Comparison of ENCODE assay signal across 37 cellular contexts in genomic region chr2:206774871-206775270, GRCh38. TPM values are rescaled to one million over a fixed set of nuclear protein-coding genes. Genes with fewer than 3 reads are reported as not detected.
"Had no signal": no experiment of that assay in that cellular context is flagged by ENCODE, and none has a peak within 500 bp of the region (broad histone marks: within the 10 kb centered on the region; RNA-seq: fewer than 3 reads in every experiment).

No MANE protein-coding gene starts in this region.

- H3K27me3 Mint-ChIP-seq: activated CD4-positive, alpha-beta memory T cell treated with anti-CD3 and anti-CD28 coated beads, Interleukin-2, amount 10 ng/mL, durations not matched to agents 7 days and 5 days; activated CD4-positive, alpha-beta T cell treated with anti-CD3 and anti-CD28 coated beads, Interleukin-2, amount 10 ng/mL, durations not matched to agents 24 days and 14 days; activated CD8-positive, alpha-beta memory T cell treated with anti-CD3 and anti-CD28 coated beads, Interleukin-2, amount 10 ng/mL, durations not matched to agents 7 days and 5 days; activated naive CD4-positive, alpha-beta T cell treated with anti-CD3 and anti-CD28 coated beads, Interleukin-2, amount 10 ng/mL, durations not matched to agents 7 days and 5 days; activated naive CD8-positive, alpha-beta T cell; activated naive CD8-positive, alpha-beta T cell treated with anti-CD3 and anti-CD28 coated beads, Interleukin-2, amount 10 ng/mL, durations not matched to agents 7 days and 5 days; activated naive CD8-positive, alpha-beta T cell treated with anti-CD3 and anti-CD28 coated beads, Interleukin-2, amount 50 U/mL, for 24 hours had no signal

- H3K4me3 Mint-ChIP-seq: activated CD4-positive, alpha-beta memory T cell treated with anti-CD3 and anti-CD28 coated beads, Interleukin-2, amount 10 ng/mL, durations not matched to agents 7 days and 5 days; activated CD4-positive, alpha-beta T cell treated with anti-CD3 and anti-CD28 coated beads, Interleukin-2, amount 10 ng/mL, durations not matched to agents 24 days and 14 days; activated CD8-positive, alpha-beta memory T cell treated with anti-CD3 and anti-CD28 coated beads, Interleukin-2, amount 10 ng/mL, durations not matched to agents 7 days and 5 days; activated CD8-positive, alpha-beta T cell treated with anti-CD3 and anti-CD28 coated beads, Interleukin-2, amount 10 ng/mL, durations not matched to agents 7 days and 5 days; activated naive CD4-positive, alpha-beta T cell treated with anti-CD3 and anti-CD28 coated beads, Interleukin-2, amount 10 ng/mL, durations not matched to agents 7 days and 5 days; activated naive CD8-positive, alpha-beta T cell; activated naive CD8-positive, alpha-beta T cell treated with anti-CD3 and anti-CD28 coated beads, Interleukin-2, amount 10 ng/mL, durations not matched to agents 7 days and 5 days; activated naive CD8-positive, alpha-beta T cell treated with anti-CD3 and anti-CD28 coated beads, Interleukin-2, amount 50 U/mL, for 24 hours; activated T-cell treated with anti-CD3 and anti-CD28 coated beads, Interleukin-2, amount 50 U/mL, for 4 hours; T-helper 1 cell treated with Interleukin-12 subunit alpha and Interleukin-12 subunit beta and Interleukin-4 antibody, amounts not matched to agents 30 μg/mL and 1 μg/mL, for 36 hours; T-helper 2 cell treated with Interferon-gamma antibody and Interleukin-4, amounts not matched to agents 5 μg/mL and 100 μg/mL, for 36 hours; WTC11 had no signal

- H3K4me1 Mint-ChIP-seq: WTC11 had no signal

- ATAC-seq: activated CD4-positive, CD25-positive, alpha-beta regulatory T cell treated with anti-CD3 and anti-CD28 coated beads, Interleukin-2, amount 50 U/mL, for 24 hours; activated CD8-positive, alpha-beta memory T cell treated with anti-CD3 and anti-CD28 coated beads, Interleukin-2, amount 10 ng/mL, durations not matched to agents 7 days and 5 days; activated CD8-positive, alpha-beta T cell treated with anti-CD3 and anti-CD28 coated beads, Interleukin-2, amount 10 ng/mL, durations not matched to agents 7 days and 5 days; activated naive CD8-positive, alpha-beta T cell treated with anti-CD3 and anti-CD28 coated beads, Interleukin-2, amount 50 U/mL, for 24 hours; activated T-cell treated with anti-CD3 and anti-CD28 coated beads, Interleukin-2, amount 50 U/mL, for 4 hours; body of pancreas; WTC11 had no signal

- H3K27ac Mint-ChIP-seq: activated CD4-positive, alpha-beta memory T cell treated with anti-CD3 and anti-CD28 coated beads, Interleukin-2, amount 10 ng/mL, durations not matched to agents 7 days and 5 days; activated CD4-positive, alpha-beta T cell treated with anti-CD3 and anti-CD28 coated beads, Interleukin-2, amount 10 ng/mL, durations not matched to agents 24 days and 14 days; activated CD8-positive, alpha-beta memory T cell treated with anti-CD3 and anti-CD28 coated beads, Interleukin-2, amount 10 ng/mL, durations not matched to agents 7 days and 5 days; activated CD8-positive, alpha-beta T cell treated with anti-CD3 and anti-CD28 coated beads, Interleukin-2, amount 10 ng/mL, durations not matched to agents 7 days and 5 days; activated naive CD4-positive, alpha-beta T cell treated with anti-CD3 and anti-CD28 coated beads, Interleukin-2, amount 10 ng/mL, durations not matched to agents 7 days and 5 days; activated naive CD8-positive, alpha-beta T cell treated with anti-CD3 and anti-CD28 coated beads, Interleukin-2, amount 10 ng/mL, durations not matched to agents 7 days and 5 days; activated naive CD8-positive, alpha-beta T cell treated with anti-CD3 and anti-CD28 coated beads, Interleukin-2, amount 50 U/mL, for 24 hours; activated T-helper 2 cell treated with anti-CD3 and anti-CD28 coated beads, Interferon-gamma antibody, Interleukin-2, Interleukin-4, amounts not matched to agents 10 μg/mL and 5 μg/mL and 100 μg/mL, durations not matched to agents 14 hours and 24 hours and 36 hours; T-helper 1 cell treated with Interleukin-12 subunit alpha and Interleukin-12 subunit beta and Interleukin-4 antibody, amounts not matched to agents 30 μg/mL and 1 μg/mL, for 36 hours; T-helper 2 cell treated with Interferon-gamma antibody and Interleukin-4, amounts not matched to agents 5 μg/mL and 100 μg/mL, for 36 hours; WTC11 had no signal

- H3K27ac ChIP-seq: body of pancreas, brain microvascular endothelial cell, breast epithelium, colonic mucosa, WERI-Rb-1 had no signal

- DNase-seq: activated CD4-positive, alpha-beta memory T cell treated with anti-CD3 and anti-CD28 coated beads, Interleukin-2, amount 10 ng/mL, durations not matched to agents 7 days and 5 days; activated CD4-positive, alpha-beta T cell treated with anti-CD3 and anti-CD28 coated beads for 1 hour; activated CD4-positive, alpha-beta T cell treated with anti-CD3 and anti-CD28 coated beads for 4 hours; activated CD4-positive, alpha-beta T cell treated with anti-CD3 and anti-CD28 coated beads, Interleukin-2, amount 10 ng/mL, durations not matched to agents 24 days and 14 days; activated CD4-positive, alpha-beta T cell treated with anti-CD3 and anti-CD28 coated beads, Interleukin-2, amount 50 U/mL, for 1 hour; activated CD4-positive, alpha-beta T cell treated with anti-CD3 and anti-CD28 coated beads, Interleukin-2, amount 50 U/mL, for 48 hours; activated CD4-positive, CD25-positive, alpha-beta regulatory T cell; activated CD8-positive, alpha-beta memory T cell treated with anti-CD3 and anti-CD28 coated beads for 24 hours; activated CD8-positive, alpha-beta memory T cell treated with anti-CD3 and anti-CD28 coated beads, Interleukin-2, amount 10 ng/mL, durations not matched to agents 7 days and 5 days; activated CD8-positive, alpha-beta memory T cell treated with anti-CD3 and anti-CD28 coated beads, Interleukin-2, amount 50 U/mL, for 48 hours; activated CD8-positive, alpha-beta T cell treated with anti-CD3 and anti-CD28 coated beads, Interleukin-2, amount 10 ng/mL, durations not matched to agents 7 days and 5 days; activated effector memory CD4-positive, alpha-beta T cell treated with Interleukin-2 at 50 U/mL for 16 hours; activated gamma-delta T cell; activated naive CD4-positive, alpha-beta T cell treated with anti-CD3 and anti-CD28 coated beads, Interleukin-2, amount 10 ng/mL, durations not matched to agents 7 days and 5 days; activated naive CD4-positive, alpha-beta T cell treated with Interleukin-2 at 50 U/mL for 16 hours; activated naive CD8-positive, alpha-beta T cell treated with anti-CD3 and anti-CD28 coated beads, Interleukin-2, amount 10 ng/mL, durations not matched to agents 7 days and 5 days; activated naive CD8-positive, alpha-beta T cell treated with anti-CD3 and anti-CD28 coated beads, Interleukin-2, amount 50 U/mL, for 24 hours; activated T-cell treated with anti-CD3 and anti-CD28 coated beads, Interleukin-2, amount 50 U/mL, for 4 hours; aorta; body of pancreas; brain microvascular endothelial cell; central memory CD4-positive, alpha-beta T cell; colonic mucosa; T-helper 1 cell; T-helper 2 cell; T-helper 9 cell; WERI-Rb-1 had no signal

RNA-seq across cellular contexts. Expression of gene DYTN, which starts 56.7 kb away (rescaled TPM):
- total RNA-seq: activated CD4-positive, alpha-beta memory T cell treated with anti-CD3 and anti-CD28 coated beads, Interleukin-2, amount 10 ng/mL, durations not matched to agents 7 days and 5 days; activated CD4-positive, alpha-beta T cell treated with anti-CD3 and anti-CD28 coated beads, Interleukin-2, amount 10 ng/mL, durations not matched to agents 24 days and 14 days; activated CD8-positive, alpha-beta memory T cell treated with anti-CD3 and anti-CD28 coated beads, Interleukin-2, amount 10 ng/mL, durations not matched to agents 7 days and 5 days; activated CD8-positive, alpha-beta T cell treated with anti-CD3 and anti-CD28 coated beads, Interleukin-2, amount 10 ng/mL, durations not matched to agents 7 days and 5 days; activated naive CD8-positive, alpha-beta T cell treated with anti-CD3 and anti-CD28 coated beads, Interleukin-2, amount 10 ng/mL, durations not matched to agents 7 days and 5 days; activated T-cell treated with anti-CD3 and anti-CD28 coated beads, Interleukin-2, amount 50 U/mL, for 4 hours; activated T-helper 2 cell treated with anti-CD3 and anti-CD28 coated beads, Interferon-gamma antibody, Interleukin-2, Interleukin-4, amounts not matched to agents 10 μg/mL and 5 μg/mL and 100 μg/mL, durations not matched to agents 14 hours and 24 hours and 36 hours; aorta; astrocyte; body of pancreas; breast epithelium; cardiac septum; cerebellum; colonic mucosa; WTC11 had no signal
